Comparison of ENCODE assay signal across 27 cellular contexts in the genomic region with DNA sequence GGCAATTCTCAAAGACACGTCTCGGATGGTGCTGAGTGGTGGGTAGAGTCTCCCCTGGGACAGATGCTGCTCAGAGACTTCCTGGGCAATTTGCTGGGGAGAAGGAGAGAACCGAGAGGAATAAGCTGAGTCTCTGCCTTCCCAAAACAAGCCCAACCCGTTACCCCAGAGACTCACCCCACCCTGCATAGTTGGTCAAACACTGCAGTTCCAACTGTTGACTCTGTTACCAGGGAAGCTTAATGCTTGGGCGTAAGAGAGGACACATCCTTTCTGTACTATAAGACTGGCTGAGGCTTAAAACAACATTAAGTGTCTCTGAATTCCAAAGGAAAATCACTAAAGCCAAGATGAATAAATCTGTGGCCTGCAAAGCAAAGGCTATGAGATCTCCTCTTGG.
A peak's percentile ranks its signal among the peaks of the same experiment; 100 is the strongest.
DNase-seq lines count a peak whose midpoint lies in the region; ATAC-seq and TF ChIP-seq lines count a peak whose summit lies in the region.
"Had no signal": no experiment of that assay in that cellular context is flagged by ENCODE, and none has a peak within 500 bp of the region (broad histone marks: within the 10 kb centered on the region; RNA-seq: fewer than 3 reads in every experiment).

No MANE protein-coding gene starts in this region.

- no peak overlapping the region for H2BK5ac ChIP-seq in mesenchymal stem cell (ENCODE audit: low read depth, low read length, poor library complexity, severe bottlenecking)

- H3K36me3 Mint-ChIP-seq in activated T-helper 17 cell treated with anti-CD3 and anti-CD28 coated beads, Interleukin-2, amount 50 U/mL, for 72 hours (ENCODE audit: low read depth), result no peaks in the 10 kb centered on the region
- H3K36me3 Mint-ChIP-seq: activated naive CD4-positive, alpha-beta T cell treated with anti-CD3 and anti-CD28 coated beads, Interleukin-2, amount 10 ng/mL, durations not matched to agents 7 days and 5 days had no signal

- H3K9me3 ChIP-seq in left ventricle myocardium inferior (replicated peaks) (no peaks in the 10 kb centered on the region), mesenchymal stem cell (ENCODE audit: control insufficient read depth, low read length) (no peaks in the 10 kb centered on the region), aorta (ENCODE audit: control insufficient read depth, low read length) (no peaks in the 10 kb centered on the region)
- H3K9me3 ChIP-seq: esophagus muscularis mucosa, gastroesophageal sphincter, right lobe of liver, SK-N-SH, upper lobe of left lung had no signal

- no peak overlapping the region for H3K4ac ChIP-seq in mesenchymal stem cell (ENCODE audit: low read depth in 1 of 2, low read length in 2 of 2)

- H2BK12ac ChIP-seq in mesenchymal stem cell (ENCODE audit: low read length in 2 of 2), result no peak overlapping the region

- H3K36me3 ChIP-seq in left ventricle myocardium inferior (peaks cover 65% of the 10 kb centered on the region), mesenchymal stem cell (ENCODE audit: control insufficient read depth in 1 of 2, insufficient read depth in 2 of 2, low read depth in 1 of 2, low read length in 2 of 2) (peaks cover 9 to 11% of the 10 kb centered on the region in 2 experiments), aorta (ENCODE audit: control insufficient read depth in 1 of 2, insufficient read depth in 2 of 2, low read length in 1 of 2) (peaks cover 7 to 8% of the 10 kb centered on the region in 2 donors)
- H3K36me3 ChIP-seq: right lobe of liver had no signal

- H3K4me1 ChIP-seq in left ventricle myocardium inferior (peaks cover 4% of the 10 kb centered on the region), mesenchymal stem cell (ENCODE audit: control insufficient read depth, insufficient read depth, low read depth, low read length) (peaks cover 6% of the 10 kb centered on the region), aorta (ENCODE audit: control insufficient read depth in 1 of 2, insufficient read depth in 2 of 2, low read length in 2 of 2) (no peaks in the 10 kb centered on the region)
- H3K4me1 ChIP-seq: gastroesophageal sphincter, right lobe of liver, upper lobe of left lung had no signal

- no peak overlapping the region for H2BK120ac ChIP-seq in mesenchymal stem cell (ENCODE audit: low read depth, low read length)

- H2AK5ac ChIP-seq in mesenchymal stem cell (ENCODE audit: low read length, severe bottlenecking), result no peak overlapping the region

- H2BK15ac ChIP-seq in mesenchymal stem cell (ENCODE audit: low read depth, poor library complexity, severe bottlenecking), result no peak overlapping the region

- no peak overlapping the region for H3K27ac ChIP-seq in left ventricle myocardium inferior (replicated peaks)
- H3K27ac ChIP-seq in mesenchymal stem cell (ENCODE audit: low read length, poor library complexity, severe bottlenecking), result no peak overlapping the region
- no peak overlapping the region for H3K27ac ChIP-seq in aorta (ENCODE audit: low read depth in 1 of 2, low read length in 2 of 2)
- H3K27ac ChIP-seq: esophagus muscularis mucosa, right lobe of liver, upper lobe of left lung had no signal

- peak overlapping the region; percentile 47 for H3K9ac ChIP-seq in mesenchymal stem cell (ENCODE audit: low read length)
- H3K9ac ChIP-seq: SK-N-SH had no signal

- DNase-seq in left cardiac atrium, result peak; percentile 37
- no peak for DNase-seq in left ventricle myocardium inferior
- no peak for DNase-seq in mesenchymal stem cell
- DNase-seq in aorta, result peak in 1 of 2 donors; percentile 59
- DNase-seq in GF-D8 (lab: John Stamatoyannopoulos, UW), result no peak
- no peak for DNase-seq in NK-92 treated with Interleukin-12 subunit alpha and Interleukin-12 subunit beta, amount 100 ng/mL, for 24 hours (lab: John Stamatoyannopoulos, UW)
- no peak for DNase-seq in foreskin fibroblast
- DNase-seq: activated CD4-positive, alpha-beta T cell treated with anti-CD3 and anti-CD28 coated beads for 1 hour; activated naive CD4-positive, alpha-beta T cell treated with anti-CD3 and anti-CD28 coated beads, Interleukin-2, amount 10 ng/mL, durations not matched to agents 7 days and 5 days; activated T-cell treated with anti-CD3 and anti-CD28 coated beads, Interleukin-2, amount 50 U/mL, for 4 hours; C1 segment of cervical spinal cord; central memory CD4-positive, alpha-beta T cell; DND-41; endodermal cell; mesendoderm; MV-4-11; NCI-H446 treated with DMSO at 0.1 percent for 48 hours; right lobe of liver; SK-N-SH; substantia nigra; upper lobe of left lung had no signal

- H3K18ac ChIP-seq in mesenchymal stem cell (ENCODE audit: low read depth in 1 of 2, low read length in 2 of 2), result no peak overlapping the region

- 98% methylated on average over 4 of the region's 5 CpGs for WGBS in mesenchymal stem cell
- WGBS in aorta, 2 donors, result 77 to 87% methylated on average over 5 of the region's 5 CpGs

- no peaks in the 10 kb centered on the region for H3K9me3 Mint-ChIP-seq in activated T-helper 17 cell treated with anti-CD3 and anti-CD28 coated beads, Interleukin-2, amount 50 U/mL, for 72 hours
- H3K9me3 Mint-ChIP-seq: activated naive CD4-positive, alpha-beta T cell treated with anti-CD3 and anti-CD28 coated beads, Interleukin-2, amount 10 ng/mL, durations not matched to agents 7 days and 5 days; activated T-cell treated with anti-CD3 and anti-CD28 coated beads, Interleukin-2, amount 50 U/mL, for 4 hours; endodermal cell had no signal

- intact Hi-C loops in left cardiac atrium (cut with DNase I), result no loop called here
- intact Hi-C loops in left ventricle myocardium inferior (cut with micrococcal nuclease), result no loop called here
- intact Hi-C loops in aorta (cut with DNase I), result no loop called here

- H3K27ac Mint-ChIP-seq in activated T-helper 17 cell treated with anti-CD3 and anti-CD28 coated beads, Interleukin-2, amount 50 U/mL, for 72 hours, result peak overlapping the region; percentile 5
- H3K27ac Mint-ChIP-seq: activated naive CD4-positive, alpha-beta T cell treated with anti-CD3 and anti-CD28 coated beads, Interleukin-2, amount 10 ng/mL, durations not matched to agents 7 days and 5 days; endodermal cell; progenitor cell of endocrine pancreas; T-helper 1 cell treated with Interleukin-12 subunit alpha and Interleukin-12 subunit beta and Interleukin-4 antibody, amounts not matched to agents 30 μg/mL and 1 μg/mL, for 36 hours had no signal

- H3K4me1 Mint-ChIP-seq in activated T-helper 17 cell treated with anti-CD3 and anti-CD28 coated beads, Interleukin-2, amount 50 U/mL, for 72 hours, result no peaks in the 10 kb centered on the region

- H3K4me3 Mint-ChIP-seq in activated T-helper 17 cell treated with anti-CD3 and anti-CD28 coated beads, Interleukin-2, amount 50 U/mL, for 72 hours, result no peak overlapping the region
- H3K4me3 Mint-ChIP-seq: activated naive CD4-positive, alpha-beta T cell treated with anti-CD3 and anti-CD28 coated beads, Interleukin-2, amount 10 ng/mL, durations not matched to agents 7 days and 5 days; activated T-cell treated with anti-CD3 and anti-CD28 coated beads, Interleukin-2, amount 50 U/mL, for 4 hours; endodermal cell; T-helper 1 cell treated with Interleukin-12 subunit alpha and Interleukin-12 subunit beta and Interleukin-4 antibody, amounts not matched to agents 30 μg/mL and 1 μg/mL, for 36 hours had no signal

- H3K4me3 ChIP-seq in left ventricle myocardium inferior (no peak overlapping the region), mesenchymal stem cell (ENCODE audit: insufficient read depth in 1 of 2, low read depth in 1 of 2, low read length in 2 of 2) (peak overlapping the region in 1 of 2 experiments; percentile 16), aorta (ENCODE audit: low read length in 2 of 2) (no peak overlapping the region), foreskin fibroblast (ENCODE audit: low read depth in 1 of 2, low read length in 2 of 2) (no peak overlapping the region)
- H3K4me3 ChIP-seq: esophagus muscularis mucosa, gastroesophageal sphincter, right lobe of liver, upper lobe of left lung had no signal

- no peak overlapping the region for H4K91ac ChIP-seq in mesenchymal stem cell (ENCODE audit: low read length)

- H3K23ac ChIP-seq in mesenchymal stem cell (ENCODE audit: low read length in 2 of 2), result no peak overlapping the region

- no peaks in the 10 kb centered on the region for H3K79me1 ChIP-seq in mesenchymal stem cell (replicated peaks; ENCODE audit: low read length, poor library complexity, severe bottlenecking)

- H3K14ac ChIP-seq in mesenchymal stem cell (ENCODE audit: low read length in 2 of 2), result no peak overlapping the region

- ATAC-seq in left cardiac atrium, result peak in 1 of 2 donors; percentile 30
- ATAC-seq in activated T-helper 17 cell treated with anti-CD3 and anti-CD28 coated beads, Interleukin-2, amount 50 U/mL, for 72 hours (replicated peaks), result no peak
- ATAC-seq in aorta (ENCODE audit: low FRiP score), result peak; percentile 26
- ATAC-seq: gastroesophageal sphincter, left lobe of liver had no signal

- TF ChIP-seq CTCF in left ventricle myocardium inferior (IDR thresholded peaks at IDR 0.05; ENCODE audit: borderline replicate concordance), result no peak
- TF ChIP-seq CTCF in foreskin fibroblast (IDR thresholded peaks at IDR 0.05; ENCODE audit: low read depth, low read length), result no peak

- no peak overlapping the region for H2AFZ ChIP-seq in mesenchymal stem cell (ENCODE audit: low read depth, low read length)

- no peak overlapping the region for H3K4me2 ChIP-seq in mesenchymal stem cell (ENCODE audit: low read length, poor library complexity, severe bottlenecking)
- H3K4me2 ChIP-seq: SK-N-SH had no signal

- H3K27me3 ChIP-seq in left ventricle myocardium inferior (ENCODE audit: low read depth) (no peaks in the 10 kb centered on the region), mesenchymal stem cell (ENCODE audit: control insufficient read depth in 1 of 2, insufficient read depth in 1 of 2, low read length in 2 of 2) (no peaks in the 10 kb centered on the region), aorta (ENCODE audit: control insufficient read depth in 1 of 2, insufficient read depth in 2 of 2, low read length in 1 of 2) (no peaks in the 10 kb centered on the region)
- H3K27me3 ChIP-seq: esophagus muscularis mucosa, gastroesophageal sphincter, right lobe of liver, upper lobe of left lung had no signal

- H4K8ac ChIP-seq in mesenchymal stem cell (ENCODE audit: low read length), result no peak overlapping the region

- no peaks in the 10 kb centered on the region for H3K27me3 Mint-ChIP-seq in activated T-helper 17 cell treated with anti-CD3 and anti-CD28 coated beads, Interleukin-2, amount 50 U/mL, for 72 hours
- H3K27me3 Mint-ChIP-seq: activated naive CD4-positive, alpha-beta T cell treated with anti-CD3 and anti-CD28 coated beads, Interleukin-2, amount 10 ng/mL, durations not matched to agents 7 days and 5 days; progenitor cell of endocrine pancreas had no signal
